Comparison of ENCODE assay signal across 22 cellular contexts in genomic region chr13:61039302-61039701, GRCh38.
DNase-seq lines count a peak whose midpoint lies in the region; ATAC-seq, FAIRE-seq and TF ChIP-seq lines count a peak whose summit lies in the region.
"Had no signal": no experiment of that assay in that cellular context is flagged by ENCODE, and none has a peak within 500 bp of the region (broad histone marks: within the 10 kb centered on the region; RNA-seq: fewer than 3 reads in every experiment).

No MANE protein-coding gene starts in this region.

- no peaks in the 10 kb centered on the region for H3K79me1 ChIP-seq in IMR-90 (ENCODE audit: low read depth in 1 of 2, low read length in 2 of 2)

- POLR2A ChIA-PET in IMR-90 (lab: Charles Lee; ENCODE audit: unreplicated experiment), result no interaction called here
- POLR2A ChIA-PET in naive thymus-derived CD8-positive, alpha-beta T cell (lab: Charles Lee), result no interaction called here

- no peaks in the 10 kb centered on the region for H3K36me3 Mint-ChIP-seq in astrocyte (ENCODE audit: low read depth, unreplicated experiment)
- H3K36me3 Mint-ChIP-seq in naive thymus-derived CD8-positive, alpha-beta T cell, result no peaks in the 10 kb centered on the region
- H3K36me3 Mint-ChIP-seq: CD8-positive, alpha-beta T cell had no signal

- H3K4me3 ChIP-seq in BLaER1, result no peak overlapping the region
- H3K4me3 ChIP-seq in IMR-90 (ENCODE audit: insufficient read depth, low read depth, low read length), result no peak overlapping the region
- no peak overlapping the region for H3K4me3 ChIP-seq in astrocyte (ENCODE audit: insufficient read depth, low read depth, low read length)
- H3K4me3 ChIP-seq: BLaER1 treated with 17β-estradiol and CSF1 and Interleukin-3, amounts not matched to agents 10 nM and 100 nM had no signal

- WGBS in IMR-90 (ENCODE audit: extremely low coverage in 2 of 2, insufficient read length in 1 of 2), 2 experiments, result 80% methylated on average over 1 of the region's 4 CpGs; no CpG with 5 or more reads in 1 of the 2 experiments

- H3K4me1 ChIP-seq in BLaER1 (peaks cover 28% of the 10 kb centered on the region), IMR-90 (ENCODE audit: control insufficient read depth, insufficient read depth, low read length) (no peaks in the 10 kb centered on the region), astrocyte (ENCODE audit: insufficient read depth, low read length) (no peaks in the 10 kb centered on the region)
- H3K4me1 ChIP-seq: BE2C, Caco-2 had no signal

- H3K4me2 ChIP-seq in BLaER1, result peak overlapping the region; percentile 55
- no peak overlapping the region for H3K4me2 ChIP-seq in IMR-90 (ENCODE audit: low read depth, low read length)
- H3K4me2 ChIP-seq in astrocyte (ENCODE audit: low read length), result no peak overlapping the region

- H3K4me1 Mint-ChIP-seq in astrocyte (ENCODE audit: low read depth, unreplicated experiment), result no peaks in the 10 kb centered on the region
- H3K4me1 Mint-ChIP-seq in naive thymus-derived CD8-positive, alpha-beta T cell, result no peaks in the 10 kb centered on the region

- no peak overlapping the region for H3K18ac ChIP-seq in IMR-90 (ENCODE audit: low read depth, low read length)

- H3K36me3 ChIP-seq in BLaER1 (no peaks in the 10 kb centered on the region), IMR-90 (ENCODE audit: control insufficient read depth, insufficient read depth, low read length) (no peaks in the 10 kb centered on the region), astrocyte (ENCODE audit: insufficient read depth, low read length) (no peaks in the 10 kb centered on the region)
- H3K36me3 ChIP-seq: BE2C; BLaER1 treated with 17β-estradiol and CSF1 and Interleukin-3, amounts not matched to agents 10 nM and 100 nM had no signal

- H3K56ac ChIP-seq in IMR-90 (ENCODE audit: extremely low read depth, insufficient read depth, low read length), result no peak overlapping the region

- no peak overlapping the region for H3K4ac ChIP-seq in IMR-90 (ENCODE audit: low read depth, low read length)

- H3K9me3 Mint-ChIP-seq in astrocyte (ENCODE audit: unreplicated experiment), result no peaks in the 10 kb centered on the region
- H3K9me3 Mint-ChIP-seq in naive thymus-derived CD8-positive, alpha-beta T cell, result peaks cover 0 to 26% (median 6%) of the 10 kb centered on the region in 9 donors

- H4K8ac ChIP-seq in IMR-90 (ENCODE audit: low read depth in 2 of 2, low read length in 2 of 2), result no peak overlapping the region

- CTCF ChIA-PET in IMR-90 (lab: Yijun Ruan, JAX), result no interaction called here

- no peak overlapping the region for H2BK5ac ChIP-seq in IMR-90 (ENCODE audit: low read depth, low read length, poor library complexity, severe bottlenecking)

- BruUV-seq in IMR-90 (replicated peaks; lab: Mats Ljungman, UMichigan), result no TSS peak

- no peak for ATAC-seq in IMR-90 (ENCODE audit: low read depth)
- no peak for ATAC-seq in naive thymus-derived CD8-positive, alpha-beta T cell
- ATAC-seq: CD8-positive, alpha-beta T cell had no signal

- TF ChIP-seq RAD21 in IMR-90 (IDR thresholded peaks at IDR 0.05; ENCODE audit: low read length), result no peak

- H3K27ac ChIP-seq in BLaER1 (no peak overlapping the region), IMR-90 (ENCODE audit: insufficient read depth, low read length) (no peak overlapping the region), astrocyte (ENCODE audit: low read depth, low read length) (no peak overlapping the region), caudate nucleus (ENCODE audit: low read depth, low read length) (no peak overlapping the region)
- H3K27ac ChIP-seq: C4-2B had no signal

- no peak overlapping the region for H3K4me3 Mint-ChIP-seq in astrocyte (ENCODE audit: unreplicated experiment)
- no peak overlapping the region for H3K4me3 Mint-ChIP-seq in naive thymus-derived CD8-positive, alpha-beta T cell
- H3K4me3 Mint-ChIP-seq: CD4-positive, alpha-beta T cell; CD8-positive, alpha-beta T cell had no signal

- H3K27me3 ChIP-seq in BLaER1 (no peaks in the 10 kb centered on the region), IMR-90 (ENCODE audit: control insufficient read depth, insufficient read depth, low read length) (no peaks in the 10 kb centered on the region), astrocyte (ENCODE audit: insufficient read depth, low read length) (no peaks in the 10 kb centered on the region)
- H3K27me3 ChIP-seq: BE2C; BLaER1 treated with 17β-estradiol and CSF1 and Interleukin-3, amounts not matched to agents 10 nM and 100 nM had no signal

- H3K27ac Mint-ChIP-seq in astrocyte (ENCODE audit: unreplicated experiment), result no peak overlapping the region
- no peak overlapping the region for H3K27ac Mint-ChIP-seq in naive thymus-derived CD8-positive, alpha-beta T cell
- H3K27ac Mint-ChIP-seq: CD4-positive, alpha-beta T cell; CD8-positive, alpha-beta T cell had no signal

- intact Hi-C loops in IMR-90 (cut with micrococcal nuclease), result no loop called here

- in situ Hi-C loops in IMR-90 (cut with MboI; ENCODE audit: low sequenced_read_pairs), result no loop called here

- no peaks in the 10 kb centered on the region for H3K79me2 ChIP-seq in astrocyte (ENCODE audit: insufficient read depth, low read length)

- H3K23ac ChIP-seq in IMR-90 (ENCODE audit: low read depth, low read length), result no peak overlapping the region

- H4K91ac ChIP-seq in IMR-90 (ENCODE audit: insufficient read depth, low read depth, low read length), result no peak overlapping the region

- H2BK20ac ChIP-seq in IMR-90 (ENCODE audit: low read depth, low read length), result no peak overlapping the region

- no peak overlapping the region for H4K5ac ChIP-seq in IMR-90 (ENCODE audit: low read depth, low read length)

- no peaks in the 10 kb centered on the region for H3K9me1 ChIP-seq in IMR-90 (ENCODE audit: insufficient read depth, low read length)

- no peaks in the 10 kb centered on the region for H4K20me1 ChIP-seq in BLaER1
- no peaks in the 10 kb centered on the region for H4K20me1 ChIP-seq in IMR-90 (ENCODE audit: insufficient read depth, low read length)
- no peaks in the 10 kb centered on the region for H4K20me1 ChIP-seq in astrocyte (ENCODE audit: insufficient read depth, low read length)
- H4K20me1 ChIP-seq: BLaER1 treated with 17β-estradiol and CSF1 and Interleukin-3, amounts not matched to agents 10 nM and 100 nM had no signal

- H2AK9ac ChIP-seq in IMR-90 (replicated peaks; ENCODE audit: low read depth, low read length, poor library complexity), result no peak overlapping the region

- dilution Hi-C loops in IMR-90 (cut with HindIII; ENCODE audit: low sequenced_read_pairs, unreplicated experiment), result no loop called here

- no peak overlapping the region for H2BK15ac ChIP-seq in IMR-90 (ENCODE audit: low read depth, low read length)

- no peak for FAIRE-seq in astrocyte (lab: Jason Lieb, UNC)
- FAIRE-seq: A204.1, D721Med, G401.6, GM12891, GM19239 had no signal

- H3K27me3 Mint-ChIP-seq in astrocyte (ENCODE audit: low read depth, unreplicated experiment), result no peaks in the 10 kb centered on the region
- H3K27me3 Mint-ChIP-seq in naive thymus-derived CD8-positive, alpha-beta T cell, result no peaks in the 10 kb centered on the region
- H3K27me3 Mint-ChIP-seq: CD4-positive, alpha-beta T cell had no signal

- no peak overlapping the region for H2BK120ac ChIP-seq in IMR-90 (ENCODE audit: low read depth, low read length)

- TF ChIP-seq POLR2A in IMR-90 (IDR thresholded peaks at IDR 0.05; ENCODE audit: low read depth, low read length), result no peak

- DNase-seq in IMR-90 (no peak), astrocyte (ENCODE audit: low read depth) (no peak), putamen (ENCODE audit: low spot score) (no peak), caudate nucleus (lab: John Stamatoyannopoulos, UW) (no peak)
- DNase-seq in naive thymus-derived CD8-positive, alpha-beta T cell, result no peak
- DNase-seq: 8988T; ACHN; BE2C; Caco-2; Calu3; CD4-positive, alpha-beta T cell; CD8-positive, alpha-beta T cell; DMS79 treated with DMSO at 0.1 percent for 48 hours; GF-D8 had no signal

- TF ChIP-seq CTCF in IMR-90 (conservative IDR thresholded peaks at IDR 0.05; ENCODE audit: low read depth, low read length) (no peak), astrocyte (IDR thresholded peaks at IDR 0.05; ENCODE audit: insufficient read depth, low read depth, low read length) (no peak)

- H3K9ac ChIP-seq in BLaER1 (no peak overlapping the region), IMR-90 (ENCODE audit: low read depth, low read length) (no peak overlapping the region), astrocyte (ENCODE audit: low read length) (no peak overlapping the region)
- H3K9ac ChIP-seq: BLaER1 treated with 17β-estradiol and CSF1 and Interleukin-3, amounts not matched to agents 10 nM and 100 nM had no signal

- no peak overlapping the region for H2AFZ ChIP-seq in IMR-90 (replicated peaks; ENCODE audit: low read length, poor library complexity)
- peak overlapping the region; percentile 10 for H2AFZ ChIP-seq in astrocyte (ENCODE audit: low read depth, low read length)

- H3K9me3 ChIP-seq in BLaER1 (no peaks in the 10 kb centered on the region), IMR-90 (ENCODE audit: control insufficient read depth, insufficient read depth, low read length) (peaks cover 2% of the 10 kb centered on the region; the same call in 1 of the 2 replicates), astrocyte (ENCODE audit: insufficient read depth, low read depth, low read length) (no peaks in the 10 kb centered on the region)
- H3K9me3 ChIP-seq: BE2C, Caco-2 had no signal

- H2AK5ac ChIP-seq in IMR-90 (ENCODE audit: low read depth, low read length), result no peak overlapping the region

- H3K14ac ChIP-seq in IMR-90 (replicated peaks; ENCODE audit: low read depth, low read length), result no peak overlapping the region

TF ChIP-seq in IMR-90, 13 proteins besides CTCF, POLR2A, EP300 and RAD21:
- TF ChIP-seq BHLHE40 (IDR thresholded peaks at IDR 0.05; ENCODE audit: low read depth, low read length) (no peak), CEBPB (IDR thresholded peaks at IDR 0.05; ENCODE audit: low read depth, low read length) (peak; percentile 73)
